Comparison of ENCODE assay signal across 8 cellular contexts in genomic region chr20:64049060-64049886, GRCh38. TPM values are rescaled to one million over a fixed set of nuclear protein-coding genes. Genes with fewer than 3 reads are reported as not detected.
DNase-seq lines count a peak whose midpoint lies in the region; ATAC-seq, FAIRE-seq and TF ChIP-seq lines count a peak whose summit lies in the region.

SOX18 (minus strand) TSS chr20:64049639; CDS start chr20:64049516, 123 bp downstream.

- FAIRE-seq in HTR-8/SVneo (lab: Jason Lieb, UNC), result peak; percentile 78

- no peaks in the 10 kb centered on the region for H3K36me3 ChIP-seq in tibial artery

- peaks cover 5 to 97% of the 10 kb centered on the region in 2 donors for H3K27me3 ChIP-seq in tibial artery

- H3K4me3 ChIP-seq in tibial artery, result peak within 1 kb of the TSS; percentile 32 to 39

- peaks cover 0 to 24% (median 14%) of the 10 kb centered on the region in 4 donors for H3K4me1 ChIP-seq in tibial artery

- no peak for ATAC-seq in GM19035 (IDR thresholded peaks at IDR 0.05; ENCODE audit: unreplicated experiment)
- ATAC-seq in GM18498 (IDR thresholded peaks at IDR 0.05; ENCODE audit: unreplicated experiment), result no peak

- H3K4me1 Mint-ChIP-seq in activated naive CD8-positive, alpha-beta T cell treated with anti-CD3 and anti-CD28 coated beads for 36 hours, result peaks cover 5% of the 10 kb centered on the region

- peaks cover 54% of the 10 kb centered on the region for H3K27me3 Mint-ChIP-seq in activated naive CD8-positive, alpha-beta T cell treated with anti-CD3 and anti-CD28 coated beads for 36 hours

- no peaks in the 10 kb centered on the region for H3K9me3 ChIP-seq in tibial artery

- peak; percentile 55 for DNase-seq in AG20443 (ENCODE audit: low spot score)
- no peak for DNase-seq in HTR-8/SVneo (ENCODE audit: insufficient read length, low spot score)
- DNase-seq in activated naive CD8-positive, alpha-beta T cell treated with anti-CD3 and anti-CD28 coated beads for 36 hours, result peak; percentile 51
- peak; percentile 74 for DNase-seq in iPS-NIHi11 (ENCODE audit: low spot score)
- DNase-seq in tibial artery, result no peak
- DNase-seq in AG08396 (ENCODE audit: low spot score), result no peak

- no peak within 1 kb of the TSS for H3K27ac ChIP-seq in tibial artery

- TF ChIP-seq CTCF in tibial artery (IDR thresholded peaks at IDR 0.05), result no peak

- no peak within 1 kb of the TSS for H3K4me3 Mint-ChIP-seq in activated naive CD8-positive, alpha-beta T cell treated with anti-CD3 and anti-CD28 coated beads for 36 hours

- intact Hi-C loops in tibial artery (cut with DNase I; ENCODE audit: low total_unique reads), result no loop called here

- no peaks in the 10 kb centered on the region for H3K36me3 Mint-ChIP-seq in activated naive CD8-positive, alpha-beta T cell treated with anti-CD3 and anti-CD28 coated beads for 36 hours

- H3K27ac Mint-ChIP-seq in activated naive CD8-positive, alpha-beta T cell treated with anti-CD3 and anti-CD28 coated beads for 36 hours, result no peak within 1 kb of the TSS

- no peaks in the 10 kb centered on the region for H3K9me3 Mint-ChIP-seq in activated naive CD8-positive, alpha-beta T cell treated with anti-CD3 and anti-CD28 coated beads for 36 hours

RNA-seq across cellular contexts. Expression of gene SOX18, which starts in this region (rescaled TPM):
- not detected for total RNA-seq in activated naive CD8-positive, alpha-beta T cell treated with anti-CD3 and anti-CD28 coated beads for 36 hours

Comparison
In these comparisons a context has a peak if more than half of its experiments do, and no peak if none do; other contexts are left out.
1. Peak in DNase-seq in activated naive CD8-positive, alpha-beta T cell treated with anti-CD3 and anti-CD28 coated beads for 36 hours; RNA of the gene not detected or under 1 TPM.
2. DNase-seq: peak in AG20443 (single experiment) and iPS-NIHi11 (single experiment); none in HTR-8/SVneo (single experiment), tibial artery (0 of 2) and AG08396 (single experiment).